Comparison of ENCODE assay signal across 9 cellular contexts in genomic region chr17:27630607-27631408, GRCh38. TPM values are rescaled to one million over a fixed set of nuclear protein-coding genes. Genes with fewer than 3 reads are reported as not detected.
DNase-seq lines count a peak whose midpoint lies in the region; ATAC-seq, FAIRE-seq and TF ChIP-seq lines count a peak whose summit lies in the region.
"Had no signal": no experiment of that assay in that cellular context is flagged by ENCODE, and none has a peak within 500 bp of the region (broad histone marks: within the 10 kb centered on the region; RNA-seq: fewer than 3 reads in every experiment).

TSS of gene LGALS9 (plus strand) at chr17:27631188. CDS start at chr17:27631266, 78 bp downstream.

- TF ChIP-seq POLR2A in right lobe of liver (IDR thresholded peaks at IDR 0.05) = no peak

- no peaks in the 10 kb centered on the region for H3K27me3 ChIP-seq in GM23338 (ENCODE audit: insufficient read depth)
- no peaks in the 10 kb centered on the region for H3K27me3 ChIP-seq in astrocyte (ENCODE audit: insufficient read depth, low read length)
- no peaks in the 10 kb centered on the region for H3K27me3 ChIP-seq in right lobe of liver
- no peaks in the 10 kb centered on the region for H3K27me3 ChIP-seq in tibial artery

- TF ChIP-seq CTCF in GM12865 (IDR thresholded peaks at IDR 0.05; ENCODE audit: insufficient read depth, low read depth, low read length, missing control alignments) (no peak), GM23338 (conservative IDR thresholded peaks at IDR 0.05; ENCODE audit: low read depth in 2 of 2) (no peak), astrocyte (IDR thresholded peaks at IDR 0.05; ENCODE audit: insufficient read depth, low read depth, low read length) (no peak), right lobe of liver (IDR thresholded peaks at IDR 0.05) (no peak), tibial artery (IDR thresholded peaks at IDR 0.05) (no peak)

- H4K20me1 ChIP-seq in GM23338 (replicated peaks; ENCODE audit: insufficient read depth) (no peaks in the 10 kb centered on the region), astrocyte (ENCODE audit: insufficient read depth, low read length) (peaks cover 4% of the 10 kb centered on the region)

- no peak within 1 kb of the TSS for H2AFZ ChIP-seq in GM23338
- H2AFZ ChIP-seq in astrocyte (ENCODE audit: low read depth, low read length) = peak within 1 kb of the TSS; percentile 34

- peak within 1 kb of the TSS; percentile 43 for H3K9ac ChIP-seq in astrocyte (ENCODE audit: low read length)

- peak within 1 kb of the TSS; percentile 46; the same call in 1 of the 2 replicates for H3K27ac Mint-ChIP-seq in GM23338
- peak within 1 kb of the TSS; percentile 66 for H3K27ac Mint-ChIP-seq in astrocyte (ENCODE audit: unreplicated experiment)

- DNase-seq in GM12865 (ENCODE audit: low read depth) (peak; percentile 81), GM23338 (ENCODE audit: low spot score) (no peak), NOMO-1 treated with DMSO at 0.1 percent for 48 hours (lab: John Stamatoyannopoulos, UW; ENCODE audit: unreplicated experiment) (peak; percentile 82), astrocyte (ENCODE audit: low read depth) (peak; percentile 43), right lobe of liver (no peak), tibial artery (no peak), superior temporal gyrus (ENCODE audit: extremely low spot score) (no peak)

- H3K36me3 Mint-ChIP-seq in GM23338 (ENCODE audit: low read depth) = peaks cover 6% of the 10 kb centered on the region; the same call in 2 of the 3 replicates
- peaks cover 28% of the 10 kb centered on the region for H3K36me3 Mint-ChIP-seq in astrocyte (ENCODE audit: low read depth, unreplicated experiment)

- intact Hi-C loops in right lobe of liver (cut with DNase I) = no loop called here
- intact Hi-C loops in tibial artery (cut with DNase I; ENCODE audit: low total_unique reads) = no loop called here

- no peaks in the 10 kb centered on the region for H3F3A ChIP-seq in GM23338 (replicated peaks; ENCODE audit: low read depth)

- H3K27me3 Mint-ChIP-seq in GM23338 (ENCODE audit: insufficient read depth, low read depth, poor library complexity) (peaks cover 4% of the 10 kb centered on the region), astrocyte (ENCODE audit: low read depth, unreplicated experiment) (no peaks in the 10 kb centered on the region)

- FAIRE-seq in astrocyte (lab: Jason Lieb, UNC) = no peak

- H3K36me3 ChIP-seq in GM23338 (ENCODE audit: insufficient read depth) = no peaks in the 10 kb centered on the region
- H3K36me3 ChIP-seq in astrocyte (ENCODE audit: insufficient read depth, low read length) = peaks cover 4% of the 10 kb centered on the region
- H3K36me3 ChIP-seq in right lobe of liver = no peaks in the 10 kb centered on the region
- peaks cover 0 to 8% (median 5%) of the 10 kb centered on the region in 3 donors for H3K36me3 ChIP-seq in tibial artery

- H3K79me2 ChIP-seq in GM23338 (replicated peaks; ENCODE audit: insufficient read depth) (no peaks in the 10 kb centered on the region), astrocyte (ENCODE audit: insufficient read depth, low read length) (no peaks in the 10 kb centered on the region)

- H3K4me1 ChIP-seq in GM23338 (ENCODE audit: insufficient read depth) = no peaks in the 10 kb centered on the region
- peaks cover 8% of the 10 kb centered on the region for H3K4me1 ChIP-seq in astrocyte (ENCODE audit: insufficient read depth, low read length)
- H3K4me1 ChIP-seq in right lobe of liver = peaks cover 0 to 9% (median 0%) of the 10 kb centered on the region in 4 donors
- peaks cover 0 to 33% (median 22%) of the 10 kb centered on the region in 4 donors for H3K4me1 ChIP-seq in tibial artery

- ATAC-seq in GM23338 (peak; percentile 50), right lobe of liver (peak; percentile 38 to 57 (median 51)), HG03439 (IDR thresholded peaks at IDR 0.05; ENCODE audit: unreplicated experiment) (no peak)

- no peak within 1 kb of the TSS for H3K4me3 Mint-ChIP-seq in GM23338
- peak within 1 kb of the TSS; percentile 54 for H3K4me3 Mint-ChIP-seq in astrocyte (ENCODE audit: unreplicated experiment)

- H3K4me2 ChIP-seq in GM23338 (no peak within 1 kb of the TSS), astrocyte (ENCODE audit: low read length) (peak within 1 kb of the TSS; percentile 57)

- H3K9me3 ChIP-seq in astrocyte (ENCODE audit: insufficient read depth, low read depth, low read length) (no peaks in the 10 kb centered on the region), right lobe of liver (no peaks in the 10 kb centered on the region), tibial artery (no peaks in the 10 kb centered on the region)

- H3K27ac ChIP-seq in GM23338 (ENCODE audit: low read depth) (no peak within 1 kb of the TSS), astrocyte (ENCODE audit: low read depth, low read length) (no peak within 1 kb of the TSS), right lobe of liver (peak within 1 kb of the TSS in 2 of 3 donors; percentile 24 to 33), tibial artery (peak within 1 kb of the TSS; percentile 39 to 44)

- H3K9me2 ChIP-seq in GM23338 (ENCODE audit: insufficient read depth) = no peaks in the 10 kb centered on the region

- H3K4me3 ChIP-seq in GM12865 (ENCODE audit: low read depth, low read length) = peak within 1 kb of the TSS; percentile 89
- no peak within 1 kb of the TSS for H3K4me3 ChIP-seq in GM23338
- H3K4me3 ChIP-seq in astrocyte (ENCODE audit: insufficient read depth, low read depth, low read length) = no peak within 1 kb of the TSS
- H3K4me3 ChIP-seq in right lobe of liver = peak within 1 kb of the TSS; percentile 28 to 32 (median 30)
- peak within 1 kb of the TSS; percentile 18 to 38 for H3K4me3 ChIP-seq in tibial artery
- H3K4me3 ChIP-seq: SK-N-MC had no signal

- H3K9me3 Mint-ChIP-seq in GM23338 = 0 out of 3 replicates have a peak, but pooled peaks cover 2% of the 10 kb centered on the region
- H3K9me3 Mint-ChIP-seq in astrocyte (ENCODE audit: unreplicated experiment) = no peaks in the 10 kb centered on the region

- WGBS in right lobe of liver (ENCODE audit: insufficient coverage, low coverage, low lambda C conversion rate, missing lambda C conversion rate) = 37% methylated on average over 8 of the region's 10 CpGs

- H3K4me1 Mint-ChIP-seq in GM23338 (peaks cover 4% of the 10 kb centered on the region; the same call in 2 of the 3 replicates), astrocyte (ENCODE audit: low read depth, unreplicated experiment) (peaks cover 9% of the 10 kb centered on the region)

TF ChIP-seq in GM23338, 12 proteins besides CTCF, POLR2A, EP300 and RAD21 (continues in another document):
- TF ChIP-seq STAT1 (IDR thresholded peaks at IDR 0.05; ENCODE audit: unreplicated experiment) = no peak
- no peak for TF ChIP-seq EZH2phosphoT487 (IDR thresholded peaks at IDR 0.05; ENCODE audit: unreplicated experiment)

RNA-seq across cellular contexts. Expression of gene LGALS9, which starts in this region (rescaled TPM):
- total RNA-seq in GM23338 (2014; rRNA removed; shearing (Covaris generic)) = 0.73 and 1.6 TPM in 2 replicates
- polyA plus RNA-seq in GM23338 (2016; fragmentation: Nextera tagmentation; extraction: Ambion mirVana) = 0.48 and 1.8 TPM in 2 replicates
- total RNA-seq in astrocyte (9.0 and 9.4 TPM in 2 replicates), right lobe of liver (10 to 100 TPM in 4 of 6 experiments, 1 to 10 TPM in 2; 9.1 to 37.9 (median 12.4) TPM)

Comparison
In these comparisons a context has a peak if more than half of its experiments do, and no peak if none do; other contexts are left out.
1. DNase-seq: peak in GM12865 (single experiment), NOMO-1 treated with DMSO at 0.1 percent for 48 hours (single experiment) and astrocyte (single experiment); none in GM23338 (single experiment), right lobe of liver (0 of 3), tibial artery (0 of 2) and superior temporal gyrus (single experiment).
2. H3K4me3 ChIP-seq: peak in GM12865 (single experiment), right lobe of liver (3 of 3) and tibial artery (2 of 2); none in GM23338 (single experiment) and astrocyte (single experiment).
3. H3K27ac ChIP-seq: peak in right lobe of liver (2 of 3) and tibial artery (2 of 2); none in GM23338 (single experiment) and astrocyte (single experiment).